In genomic region chr2:72236445-72237067, GRCh38 we compare ENCODE assay signal across 16 cellular contexts.
DNase-seq lines count a peak whose midpoint lies in the region; ATAC-seq and TF ChIP-seq lines count a peak whose summit lies in the region.
"Had no signal": no experiment of that assay in that cellular context is flagged by ENCODE, and none has a peak within 500 bp of the region (broad histone marks: within the 10 kb centered on the region; RNA-seq: fewer than 3 reads in every experiment).

No MANE protein-coding gene starts in this region.

- no peak for TF ChIP-seq POLR2A in uterus (IDR thresholded peaks at IDR 0.05)

- H3K9me3 ChIP-seq in endodermal cell (ENCODE audit: control insufficient read depth, low read length): no peaks in the 10 kb centered on the region
- no peaks in the 10 kb centered on the region for H3K9me3 ChIP-seq in mesodermal cell (ENCODE audit: control insufficient read depth, low read length)
- no peaks in the 10 kb centered on the region for H3K9me3 ChIP-seq in uterus
- H3K9me3 ChIP-seq: esophagus squamous epithelium had no signal

- no peaks in the 10 kb centered on the region for H3K9me3 Mint-ChIP-seq in endodermal cell
- peaks cover 4% of the 10 kb centered on the region for H3K9me3 Mint-ChIP-seq in activated naive CD8-positive, alpha-beta T cell treated with anti-CD3 and anti-CD28 coated beads, Interleukin-2, amount 50 U/mL, for 24 hours
- H3K9me3 Mint-ChIP-seq: activated naive CD4-positive, alpha-beta T cell treated with anti-CD3 and anti-CD28 coated beads, Interleukin-2, amount 50 U/mL, for 24 hours; CD4-positive, alpha-beta T cell had no signal

- H3K9ac ChIP-seq in endodermal cell (ENCODE audit: extremely low read depth, low read length, poor library complexity, severe bottlenecking): no peak overlapping the region

- no peaks in the 10 kb centered on the region for H3K27me3 Mint-ChIP-seq in endodermal cell (ENCODE audit: insufficient read depth)
- no peaks in the 10 kb centered on the region for H3K27me3 Mint-ChIP-seq in activated naive CD8-positive, alpha-beta T cell treated with anti-CD3 and anti-CD28 coated beads, Interleukin-2, amount 50 U/mL, for 24 hours
- H3K27me3 Mint-ChIP-seq: activated CD4-positive, alpha-beta T cell treated with anti-CD3 and anti-CD28 coated beads, Interleukin-2, amount 10 ng/mL, durations not matched to agents 24 days and 14 days; activated naive CD4-positive, alpha-beta T cell treated with anti-CD3 and anti-CD28 coated beads, Interleukin-2, amount 50 U/mL, for 24 hours; CD4-positive, alpha-beta T cell; IgD-negative memory B cell had no signal

- H3K4me3 ChIP-seq in endodermal cell (ENCODE audit: low read length): no peak overlapping the region
- H3K4me3 ChIP-seq in mesodermal cell (ENCODE audit: extremely low read depth, insufficient read depth, low read length, poor library complexity, severe bottlenecking): no peak overlapping the region
- no peak overlapping the region for H3K4me3 ChIP-seq in uterus
- H3K4me3 ChIP-seq: esophagus squamous epithelium had no signal

- no peak overlapping the region for H3K4me3 Mint-ChIP-seq in endodermal cell
- H3K4me3 Mint-ChIP-seq in activated naive CD8-positive, alpha-beta T cell treated with anti-CD3 and anti-CD28 coated beads, Interleukin-2, amount 50 U/mL, for 24 hours: no peak overlapping the region
- H3K4me3 Mint-ChIP-seq: activated CD4-positive, alpha-beta T cell treated with anti-CD3 and anti-CD28 coated beads, Interleukin-2, amount 10 ng/mL, durations not matched to agents 24 days and 14 days; activated naive CD4-positive, alpha-beta T cell treated with anti-CD3 and anti-CD28 coated beads, Interleukin-2, amount 50 U/mL, for 24 hours; CD4-positive, alpha-beta T cell; IgD-negative memory B cell had no signal

- no peak for ATAC-seq in activated naive CD8-positive, alpha-beta T cell treated with anti-CD3 and anti-CD28 coated beads, Interleukin-2, amount 50 U/mL, for 24 hours
- ATAC-seq: stimulated activated naive CD8-positive, alpha-beta T cell treated with anti-CD3 and anti-CD28 coated beads, Interleukin-15, Interleukin-2, amounts not matched to agents 100 U/mL and 50 U/mL, for 24 hours had no signal

- peak; percentile 78 for DNase-seq in AG20443 (ENCODE audit: low spot score)
- DNase-seq in NCI-H226: peak; percentile 52
- no peak for DNase-seq in endodermal cell
- no peak for DNase-seq in hypothalamus (lab: John Stamatoyannopoulos, UW)
- DNase-seq in uterus: no peak
- no peak for DNase-seq in activated naive CD8-positive, alpha-beta T cell treated with anti-CD3 and anti-CD28 coated beads, Interleukin-2, amount 50 U/mL, for 24 hours
- DNase-seq in effector CD8-positive, alpha-beta T cell (lab: John Stamatoyannopoulos, UW): no peak
- DNase-seq: activated CD4-positive, alpha-beta T cell treated with anti-CD3 and anti-CD28 coated beads, Interleukin-2, amount 10 ng/mL, durations not matched to agents 24 days and 14 days; CD4-positive, alpha-beta T cell; esophagus squamous epithelium; NCI-H2171; Right ventricle myocardium superior; stimulated activated naive CD8-positive, alpha-beta T cell treated with anti-CD3 and anti-CD28 coated beads, Interleukin-15, Interleukin-2, amounts not matched to agents 100 U/mL and 50 U/mL, for 24 hours had no signal

- H3K36me3 ChIP-seq in endodermal cell (ENCODE audit: control insufficient read depth, insufficient read depth, low read length) (no peaks in the 10 kb centered on the region), mesodermal cell (ENCODE audit: control insufficient read depth, insufficient read depth, low read length) (no peaks in the 10 kb centered on the region), uterus (no peaks in the 10 kb centered on the region)
- H3K36me3 ChIP-seq: esophagus squamous epithelium had no signal

- WGBS in endodermal cell (ENCODE audit: insufficient coverage in 1 of 2, insufficient read length in 1 of 2), 2 experiments: 77 to 100% methylated on average over 1 to 3 of the region's 3 CpGs
- 83 to 100% methylated on average over 1 of the region's 3 CpGs for WGBS in mesodermal cell (ENCODE audit: insufficient coverage in 2 of 2), 2 experiments

- peaks cover 14% of the 10 kb centered on the region for H3K4me1 Mint-ChIP-seq in endodermal cell
- H3K4me1 Mint-ChIP-seq in activated naive CD8-positive, alpha-beta T cell treated with anti-CD3 and anti-CD28 coated beads, Interleukin-2, amount 50 U/mL, for 24 hours: peaks cover 9% of the 10 kb centered on the region

- H3K27me3 ChIP-seq in endodermal cell (ENCODE audit: control insufficient read depth, insufficient read depth, low read length, poor library complexity, severe bottlenecking) (no peaks in the 10 kb centered on the region), uterus (no peaks in the 10 kb centered on the region)
- H3K27me3 ChIP-seq: esophagus squamous epithelium had no signal

- peak overlapping the region; percentile 72 for H3K27ac Mint-ChIP-seq in endodermal cell
- no peak overlapping the region for H3K27ac Mint-ChIP-seq in activated naive CD8-positive, alpha-beta T cell treated with anti-CD3 and anti-CD28 coated beads, Interleukin-2, amount 50 U/mL, for 24 hours
- H3K27ac Mint-ChIP-seq: activated CD4-positive, alpha-beta T cell treated with anti-CD3 and anti-CD28 coated beads, Interleukin-2, amount 10 ng/mL, durations not matched to agents 24 days and 14 days; activated naive CD4-positive, alpha-beta T cell treated with anti-CD3 and anti-CD28 coated beads, Interleukin-2, amount 50 U/mL, for 24 hours; CD4-positive, alpha-beta T cell; IgD-negative memory B cell had no signal

- TF ChIP-seq CTCF in endodermal cell (conservative IDR thresholded peaks at IDR 0.05) (no peak), uterus (IDR thresholded peaks at IDR 0.05) (no peak)

- H3K4me1 ChIP-seq in endodermal cell (ENCODE audit: control insufficient read depth, insufficient read depth, low read length): no peaks in the 10 kb centered on the region
- peaks cover 11% of the 10 kb centered on the region for H3K4me1 ChIP-seq in mesodermal cell (ENCODE audit: control insufficient read depth, insufficient read depth, low read length, poor library complexity, severe bottlenecking)
- no peaks in the 10 kb centered on the region for H3K4me1 ChIP-seq in uterus

- intact Hi-C loops in uterus (cut with DNase I; ENCODE audit: low total_unique reads): no loop called here

- H3K36me3 Mint-ChIP-seq in endodermal cell (ENCODE audit: low read depth): no peaks in the 10 kb centered on the region
- no peaks in the 10 kb centered on the region for H3K36me3 Mint-ChIP-seq in activated naive CD8-positive, alpha-beta T cell treated with anti-CD3 and anti-CD28 coated beads, Interleukin-2, amount 50 U/mL, for 24 hours (ENCODE audit: low read depth)

- no peak overlapping the region for H3K27ac ChIP-seq in endodermal cell (ENCODE audit: low read depth, low read length)
- H3K27ac ChIP-seq in mesodermal cell (ENCODE audit: low read depth, low read length, severe bottlenecking): peak overlapping the region; percentile 19
- no peak overlapping the region for H3K27ac ChIP-seq in uterus

Comparison
In these comparisons a context has a peak if more than half of its experiments do, and no peak if none do; other contexts are left out.
1. DNase-seq: peak in AG20443 (single experiment) and NCI-H226 (single experiment); none in endodermal cell (single experiment), hypothalamus (0 of 51), uterus (0 of 2), activated naive CD8-positive, alpha-beta T cell treated with anti-CD3 and anti-CD28 coated beads, Interleukin-2, amount 50 U/mL, for 24 hours (single experiment) and effector CD8-positive, alpha-beta T cell (single experiment).